Comparison of ENCODE assay signal across 1 cellular context in genomic region chr15:74616996-74617395, GRCh38.
TF ChIP-seq lines count a peak whose summit lies in the region.

No MANE protein-coding gene starts in this region.

TF ChIP-seq in GM12878, 131 proteins besides CTCF, POLR2A, EP300 and RAD21:
- TF ChIP-seq RBBP5 (conservative IDR thresholded peaks at IDR 0.05) (no peak), REST (IDR thresholded peaks at IDR 0.05; ENCODE audit: low read depth, low read length) (no peak), ZNF592 (IDR thresholded peaks at IDR 0.05) (no peak), HSF1 (IDR thresholded peaks at IDR 0.05; ENCODE audit: low read depth, low read length) (no peak), KDM1A (IDR thresholded peaks at IDR 0.05; ENCODE audit: borderline replicate concordance) (no peak), MEF2A (IDR thresholded peaks at IDR 0.05; ENCODE audit: insufficient read depth, low read depth, low read length) (no peak), POLR2AphosphoS2 (IDR thresholded peaks at IDR 0.05; ENCODE audit: low read depth, low read length) (no peak), ZNF274 (IDR thresholded peaks at IDR 0.05; ENCODE audit: insufficient read depth, insufficient read length) (no peak), MAX (IDR thresholded peaks at IDR 0.05; ENCODE audit: low read depth, low read length) (no peak), CHD2 (IDR thresholded peaks at IDR 0.05; ENCODE audit: borderline replicate concordance, low read depth, low read length) (no peak), ZNF217 (IDR thresholded peaks at IDR 0.05) (no peak), MYC (IDR thresholded peaks at IDR 0.05; ENCODE audit: insufficient read depth, insufficient read length, insufficient replicate concordance, low read length, severe bottlenecking) (no peak), ZBED1 (IDR thresholded peaks at IDR 0.05; ENCODE audit: borderline replicate concordance) (no peak), NFYA (IDR thresholded peaks at IDR 0.05; ENCODE audit: borderline replicate concordance, low read depth, low read length) (no peak)
TF ChIP-seq in GM12878: peak in this region for 0.
